Comparison of ENCODE assay signal across 1 cellular context in the genomic region with DNA sequence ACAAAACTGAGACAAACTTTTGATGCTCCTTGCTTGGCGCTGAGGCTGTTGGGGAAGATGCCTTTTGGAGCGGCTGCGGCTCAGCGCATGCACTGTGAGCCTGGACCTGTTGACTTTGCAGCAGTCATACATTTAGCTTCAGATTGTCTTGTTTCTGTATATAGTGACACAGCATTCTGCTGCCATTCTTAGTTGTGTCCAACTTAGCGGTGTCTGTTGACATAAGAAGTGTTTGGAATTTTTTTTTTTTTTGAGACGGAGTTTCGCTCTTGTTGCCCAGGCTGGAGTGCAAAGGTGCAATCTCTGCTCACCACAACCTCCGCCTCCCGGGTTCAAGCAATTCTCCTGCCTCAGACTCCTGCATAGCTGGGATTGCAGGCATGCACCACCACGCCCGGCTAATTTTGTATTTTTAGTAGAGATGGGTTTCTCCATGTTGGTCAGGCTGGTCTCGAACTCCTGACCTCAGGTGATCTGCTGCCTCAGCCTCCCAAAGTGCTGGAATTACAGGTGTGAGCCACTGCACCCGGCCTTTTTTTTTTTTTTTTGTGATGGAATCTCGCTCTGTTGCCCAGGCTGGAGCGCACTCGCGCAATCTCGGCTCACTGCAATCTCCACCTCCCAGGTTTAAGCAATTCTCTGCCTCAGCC.
A peak's percentile ranks its signal among the peaks of the same experiment; 100 is the strongest.
TF ChIP-seq lines count a peak whose summit lies in the region.
"Not testable (repeated sequence)": the region's sequence is repeated elsewhere in the genome, so short reads cannot be mapped to it uniquely, and the experiment has no call there.

No MANE protein-coding gene starts in this region.

TF ChIP-seq in HepG2, 621 proteins besides CTCF, POLR2A, EP300 and RAD21 (continued from another document):
- TF ChIP-seq, protein P1, sequence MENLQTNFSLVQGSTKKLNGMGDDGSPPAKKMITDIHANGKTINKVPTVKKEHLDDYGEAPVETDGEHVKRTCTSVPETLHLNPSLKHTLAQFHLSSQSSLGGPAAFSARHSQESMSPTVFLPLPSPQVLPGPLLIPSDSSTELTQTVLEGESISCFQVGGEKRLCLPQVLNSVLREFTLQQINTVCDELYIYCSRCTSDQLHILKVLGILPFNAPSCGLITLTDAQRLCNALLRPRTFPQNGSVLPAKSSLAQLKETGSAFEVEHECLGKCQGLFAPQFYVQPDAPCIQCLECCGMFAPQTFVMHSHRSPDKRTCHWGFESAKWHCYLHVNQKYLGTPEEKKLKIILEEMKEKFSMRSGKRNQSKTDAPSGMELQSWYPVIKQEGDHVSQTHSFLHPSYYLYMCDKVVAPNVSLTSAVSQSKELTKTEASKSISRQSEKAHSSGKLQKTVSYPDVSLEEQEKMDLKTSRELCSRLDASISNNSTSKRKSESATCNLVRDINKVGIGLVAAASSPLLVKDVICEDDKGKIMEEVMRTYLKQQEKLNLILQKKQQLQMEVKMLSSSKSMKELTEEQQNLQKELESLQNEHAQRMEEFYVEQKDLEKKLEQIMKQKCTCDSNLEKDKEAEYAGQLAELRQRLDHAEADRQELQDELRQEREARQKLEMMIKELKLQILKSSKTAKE (CRISPR knock-in tag; IDR thresholded peaks at IDR 0.05; ENCODE audit: borderline replicate concordance): peak; percentile 65; the same call in 1 of the 2 replicates
- 0 out of 2 replicates have a peak, but pooled peaks have one; percentile 45 for TF ChIP-seq MEIS2 (CRISPR knock-in tag; IDR thresholded peaks at IDR 0.05)
- peak; percentile 76 for TF ChIP-seq DPF2 (CRISPR knock-in tag; IDR thresholded peaks at IDR 0.05; ENCODE audit: borderline replicate concordance, low read depth)
- TF ChIP-seq, protein P2, sequence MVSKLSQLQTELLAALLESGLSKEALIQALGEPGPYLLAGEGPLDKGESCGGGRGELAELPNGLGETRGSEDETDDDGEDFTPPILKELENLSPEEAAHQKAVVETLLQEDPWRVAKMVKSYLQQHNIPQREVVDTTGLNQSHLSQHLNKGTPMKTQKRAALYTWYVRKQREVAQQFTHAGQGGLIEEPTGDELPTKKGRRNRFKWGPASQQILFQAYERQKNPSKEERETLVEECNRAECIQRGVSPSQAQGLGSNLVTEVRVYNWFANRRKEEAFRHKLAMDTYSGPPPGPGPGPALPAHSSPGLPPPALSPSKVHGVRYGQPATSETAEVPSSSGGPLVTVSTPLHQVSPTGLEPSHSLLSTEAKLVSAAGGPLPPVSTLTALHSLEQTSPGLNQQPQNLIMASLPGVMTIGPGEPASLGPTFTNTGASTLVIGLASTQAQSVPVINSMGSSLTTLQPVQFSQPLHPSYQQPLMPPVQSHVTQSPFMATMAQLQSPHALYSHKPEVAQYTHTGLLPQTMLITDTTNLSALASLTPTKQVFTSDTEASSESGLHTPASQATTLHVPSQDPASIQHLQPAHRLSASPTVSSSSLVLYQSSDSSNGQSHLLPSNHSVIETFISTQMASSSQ (IDR thresholded peaks at IDR 0.05; ENCODE audit: low read depth): not testable (repeated sequence)
- TF ChIP-seq, protein P2 (CRISPR knock-in tag; IDR thresholded peaks at IDR 0.05; ENCODE audit: borderline replicate concordance): 0 out of 2 replicates have a peak, but pooled peaks have one; percentile 48
- TF ChIP-seq GATAD2A (CRISPR knock-in tag; IDR thresholded peaks at IDR 0.05): peak; percentile 95
- TF ChIP-seq, protein P3, sequence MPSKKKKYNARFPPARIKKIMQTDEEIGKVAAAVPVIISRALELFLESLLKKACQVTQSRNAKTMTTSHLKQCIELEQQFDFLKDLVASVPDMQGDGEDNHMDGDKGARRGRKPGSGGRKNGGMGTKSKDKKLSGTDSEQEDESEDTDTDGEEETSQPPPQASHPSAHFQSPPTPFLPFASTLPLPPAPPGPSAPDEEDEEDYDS (CRISPR knock-in tag; IDR thresholded peaks at IDR 0.05): 0 out of 2 replicates have a peak, but pooled peaks have one; percentile 42
- TF ChIP-seq ZNF292 (CRISPR knock-in tag; IDR thresholded peaks at IDR 0.05; ENCODE audit: borderline replicate concordance, low read depth): peak; percentile 87
- TF ChIP-seq KDM2A (CRISPR knock-in tag; IDR thresholded peaks at IDR 0.05; ENCODE audit: borderline replicate concordance, low read depth): peak; percentile 48
- TF ChIP-seq IRF2 (CRISPR knock-in tag; IDR thresholded peaks at IDR 0.05): peak; percentile 89
- peak; percentile 29; the same call in 1 of the 2 replicates for TF ChIP-seq GABPB1 (CRISPR knock-in tag; IDR thresholded peaks at IDR 0.05)
- TF ChIP-seq PPARG (CRISPR knock-in tag; conservative IDR thresholded peaks at IDR 0.05): peak; percentile 63; the same call in 1 of the 2 replicates
- peak; percentile 76 for TF ChIP-seq ISL2 (CRISPR knock-in tag; IDR thresholded peaks at IDR 0.05)
- TF ChIP-seq, protein P4, sequence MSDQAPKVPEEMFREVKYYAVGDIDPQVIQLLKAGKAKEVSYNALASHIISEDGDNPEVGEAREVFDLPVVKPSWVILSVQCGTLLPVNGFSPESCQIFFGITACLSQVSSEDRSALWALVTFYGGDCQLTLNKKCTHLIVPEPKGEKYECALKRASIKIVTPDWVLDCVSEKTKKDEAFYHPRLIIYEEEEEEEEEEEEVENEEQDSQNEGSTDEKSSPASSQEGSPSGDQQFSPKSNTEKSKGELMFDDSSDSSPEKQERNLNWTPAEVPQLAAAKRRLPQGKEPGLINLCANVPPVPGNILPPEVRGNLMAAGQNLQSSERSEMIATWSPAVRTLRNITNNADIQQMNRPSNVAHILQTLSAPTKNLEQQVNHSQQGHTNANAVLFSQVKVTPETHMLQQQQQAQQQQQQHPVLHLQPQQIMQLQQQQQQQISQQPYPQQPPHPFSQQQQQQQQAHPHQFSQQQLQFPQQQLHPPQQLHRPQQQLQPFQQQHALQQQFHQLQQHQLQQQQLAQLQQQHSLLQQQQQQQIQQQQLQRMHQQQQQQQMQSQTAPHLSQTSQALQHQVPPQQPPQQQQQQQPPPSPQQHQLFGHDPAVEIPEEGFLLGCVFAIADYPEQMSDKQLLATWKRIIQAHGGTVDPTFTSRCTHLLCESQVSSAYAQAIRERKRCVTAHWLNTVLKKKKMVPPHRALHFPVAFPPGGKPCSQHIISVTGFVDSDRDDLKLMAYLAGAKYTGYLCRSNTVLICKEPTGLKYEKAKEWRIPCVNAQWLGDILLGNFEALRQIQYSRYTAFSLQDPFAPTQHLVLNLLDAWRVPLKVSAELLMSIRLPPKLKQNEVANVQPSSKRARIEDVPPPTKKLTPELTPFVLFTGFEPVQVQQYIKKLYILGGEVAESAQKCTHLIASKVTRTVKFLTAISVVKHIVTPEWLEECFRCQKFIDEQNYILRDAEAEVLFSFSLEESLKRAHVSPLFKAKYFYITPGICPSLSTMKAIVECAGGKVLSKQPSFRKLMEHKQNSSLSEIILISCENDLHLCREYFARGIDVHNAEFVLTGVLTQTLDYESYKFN (CRISPR knock-in tag; conservative IDR thresholded peaks at IDR 0.05): peak; percentile 90
- TF ChIP-seq FOSL2 (CRISPR knock-in tag; IDR thresholded peaks at IDR 0.05): peak; percentile 72
- TF ChIP-seq NR2C2 (CRISPR knock-in tag; IDR thresholded peaks at IDR 0.05; ENCODE audit: borderline replicate concordance): peak; percentile 45; the same call in 1 of the 2 replicates
- TF ChIP-seq, protein P5, sequence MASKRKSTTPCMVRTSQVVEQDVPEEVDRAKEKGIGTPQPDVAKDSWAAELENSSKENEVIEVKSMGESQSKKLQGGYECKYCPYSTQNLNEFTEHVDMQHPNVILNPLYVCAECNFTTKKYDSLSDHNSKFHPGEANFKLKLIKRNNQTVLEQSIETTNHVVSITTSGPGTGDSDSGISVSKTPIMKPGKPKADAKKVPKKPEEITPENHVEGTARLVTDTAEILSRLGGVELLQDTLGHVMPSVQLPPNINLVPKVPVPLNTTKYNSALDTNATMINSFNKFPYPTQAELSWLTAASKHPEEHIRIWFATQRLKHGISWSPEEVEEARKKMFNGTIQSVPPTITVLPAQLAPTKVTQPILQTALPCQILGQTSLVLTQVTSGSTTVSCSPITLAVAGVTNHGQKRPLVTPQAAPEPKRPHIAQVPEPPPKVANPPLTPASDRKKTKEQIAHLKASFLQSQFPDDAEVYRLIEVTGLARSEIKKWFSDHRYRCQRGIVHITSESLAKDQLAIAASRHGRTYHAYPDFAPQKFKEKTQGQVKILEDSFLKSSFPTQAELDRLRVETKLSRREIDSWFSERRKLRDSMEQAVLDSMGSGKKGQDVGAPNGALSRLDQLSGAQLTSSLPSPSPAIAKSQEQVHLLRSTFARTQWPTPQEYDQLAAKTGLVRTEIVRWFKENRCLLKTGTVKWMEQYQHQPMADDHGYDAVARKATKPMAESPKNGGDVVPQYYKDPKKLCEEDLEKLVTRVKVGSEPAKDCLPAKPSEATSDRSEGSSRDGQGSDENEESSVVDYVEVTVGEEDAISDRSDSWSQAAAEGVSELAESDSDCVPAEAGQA (IDR thresholded peaks at IDR 0.05; ENCODE audit: low read depth): peak; percentile 41; the same call in 1 of the 2 replicates
- TF ChIP-seq, protein P5 (CRISPR knock-in tag; IDR thresholded peaks at IDR 0.05; ENCODE audit: borderline replicate concordance): not testable (repeated sequence)
- TF ChIP-seq ZNF3 (CRISPR knock-in tag; IDR thresholded peaks at IDR 0.05): peak; percentile 51; the same call in 1 of the 2 replicates
- peak; percentile 84 for TF ChIP-seq SAP130 (CRISPR knock-in tag; IDR thresholded peaks at IDR 0.05; ENCODE audit: low read depth)
- peak; percentile 25; the same call in 1 of the 2 replicates for TF ChIP-seq ZNF124 (CRISPR knock-in tag; IDR thresholded peaks at IDR 0.05)
- TF ChIP-seq ZNF333 (CRISPR knock-in tag; IDR thresholded peaks at IDR 0.05; ENCODE audit: borderline replicate concordance): 0 out of 2 replicates have a peak, but pooled peaks have one; percentile 53
- 0 out of 2 replicates have a peak, but pooled peaks have one; percentile 33 for TF ChIP-seq ZBTB7B (CRISPR knock-in tag; IDR thresholded peaks at IDR 0.05)
- 0 out of 2 replicates have a peak, but pooled peaks have one; percentile 57 for TF ChIP-seq ZNF230 (CRISPR knock-in tag; IDR thresholded peaks at IDR 0.05)
- TF ChIP-seq ZBTB20 (CRISPR knock-in tag; IDR thresholded peaks at IDR 0.05; ENCODE audit: borderline replicate concordance, low read depth): peak; percentile 88; the same call in 1 of the 2 replicates
- peak; percentile 87 for TF ChIP-seq MAFF (IDR thresholded peaks at IDR 0.05; ENCODE audit: low read depth, low read length)
- peak; percentile 87; the same call in 1 of the 2 replicates for TF ChIP-seq ZNF878 (CRISPR knock-in tag; IDR thresholded peaks at IDR 0.05)
- TF ChIP-seq KLF9 (CRISPR knock-in tag; IDR thresholded peaks at IDR 0.05; ENCODE audit: low read depth): 0 out of 2 replicates have a peak, but pooled peaks have one; percentile 33
- TF ChIP-seq SOX5 (CRISPR knock-in tag; IDR thresholded peaks at IDR 0.05; ENCODE audit: borderline replicate concordance): peak; percentile 96
- peak; percentile 90 for TF ChIP-seq NFE2 (CRISPR knock-in tag; IDR thresholded peaks at IDR 0.05)
- peak; percentile 79 for TF ChIP-seq RCOR2 (CRISPR knock-in tag; IDR thresholded peaks at IDR 0.05)
- peak; percentile 18; the same call in 1 of the 2 replicates for TF ChIP-seq STAG1 (CRISPR knock-in tag; IDR thresholded peaks at IDR 0.05)
- peak; percentile 10; the same call in 1 of the 2 replicates for TF ChIP-seq CBX5 (CRISPR knock-in tag; IDR thresholded peaks at IDR 0.05; ENCODE audit: borderline replicate concordance)
- peak; percentile 97 for TF ChIP-seq FOXA1 (IDR thresholded peaks at IDR 0.05)
- TF ChIP-seq FOXA1 (CRISPR knock-in tag; IDR thresholded peaks at IDR 0.05): peak; percentile 97
- peak; percentile 7; the same call in 1 of the 2 replicates for TF ChIP-seq ZNF12 (CRISPR knock-in tag; IDR thresholded peaks at IDR 0.05)
- 0 out of 2 replicates have a peak, but pooled peaks have one; percentile 84 for TF ChIP-seq ZNF34 (CRISPR knock-in tag; IDR thresholded peaks at IDR 0.05; ENCODE audit: borderline replicate concordance)
- peak; percentile 78 for TF ChIP-seq ZNF563 (CRISPR knock-in tag; IDR thresholded peaks at IDR 0.05)
